ENCODE assay signal across 9 cellular contexts in genomic region chr21:36661511-36662309, GRCh38. TPM values are rescaled to one million over a fixed set of nuclear protein-coding genes. Genes with fewer than 3 reads are reported as not detected.
A peak's percentile ranks its signal among the peaks of the same experiment; 100 is the strongest.
DNase-seq lines count a peak whose midpoint lies in the region; ATAC-seq and TF ChIP-seq lines count a peak whose summit lies in the region.
"Had no signal": no experiment of that assay in that cellular context is flagged by ENCODE, and none has a peak within 500 bp of the region (broad histone marks: within the 10 kb centered on the region; RNA-seq: fewer than 3 reads in every experiment).

No MANE protein-coding gene starts in this region.

- H3K27ac ChIP-seq in left lung: no peak overlapping the region

- H3K4me3 ChIP-seq in adipocyte (ENCODE audit: low read length): no peak overlapping the region
- no peak overlapping the region for H3K4me3 ChIP-seq in left lung

- intact Hi-C loops in left lung (cut with DNase I): no loop called here

- DNase-seq in COR-L47 (lab: John Stamatoyannopoulos, UW): peak; percentile 28
- DNase-seq in adipocyte (ENCODE audit: low read depth): peak; percentile 2
- DNase-seq in left lung: no peak
- DNase-seq in cerebellum (ENCODE audit: low spot score): no peak
- no peak for DNase-seq in ureter (ENCODE audit: low spot score)
- no peak for DNase-seq in NCI-H2227 treated with DMSO at 0.1 percent for 48 hours (lab: John Stamatoyannopoulos, UW)
- DNase-seq: SW 1271 had no signal

- peaks cover 65% of the 10 kb centered on the region for H3K27me3 ChIP-seq in adipocyte (replicated peaks; ENCODE audit: control insufficient read depth, insufficient read depth, low read length)
- H3K27me3 ChIP-seq in left lung: peaks cover 7 to 65% of the 10 kb centered on the region in 2 donors

- peak; percentile 63 for TF ChIP-seq CTCF in LNCAP (IDR thresholded peaks at IDR 0.05)
- peak in 1 of 2 donors; percentile 28 for TF ChIP-seq CTCF in left lung (IDR thresholded peaks at IDR 0.05)

- ATAC-seq in left lung: peak; percentile 78
- ATAC-seq in HG03342 (IDR thresholded peaks at IDR 0.05; ENCODE audit: unreplicated experiment): no peak

- H3K9ac ChIP-seq in adipocyte (ENCODE audit: low read length): no peak overlapping the region

- no peaks in the 10 kb centered on the region for H3K9me3 ChIP-seq in adipocyte (ENCODE audit: control insufficient read depth, low read length)
- H3K9me3 ChIP-seq in left lung: no peaks in the 10 kb centered on the region

- peaks cover 11% of the 10 kb centered on the region for H3K4me1 ChIP-seq in adipocyte (ENCODE audit: control insufficient read depth, insufficient read depth, low read length)
- no peaks in the 10 kb centered on the region for H3K4me1 ChIP-seq in left lung

- H3K36me3 ChIP-seq in adipocyte (ENCODE audit: control insufficient read depth, insufficient read depth, low read length, severe bottlenecking): no peaks in the 10 kb centered on the region
- H3K36me3 ChIP-seq in left lung: no peaks in the 10 kb centered on the region

RNA-seq across cellular contexts. Expression of gene SIM2, which starts 37.2 kb away (rescaled TPM):
- total RNA-seq in left lung: not detected
- total RNA-seq in cerebellum: not detected
- total RNA-seq in ureter: 0.49 TPM

Comparison
In these comparisons a context has a peak if more than half of its experiments do, and no peak if none do; other contexts are left out.
1. DNase-seq: peak in COR-L47 (single experiment) and adipocyte (single experiment); none in left lung (0 of 2), cerebellum (single experiment), ureter (single experiment) and NCI-H2227 treated with DMSO at 0.1 percent for 48 hours (single experiment).